In genomic region chr1:98737835-98738234, GRCh38 we compare ENCODE assay signal across 28 cellular contexts.
"Had no signal": no experiment of that assay in that cellular context is flagged by ENCODE, and none has a peak within 500 bp of the region (broad histone marks: within the 10 kb centered on the region; RNA-seq: fewer than 3 reads in every experiment).

No MANE protein-coding gene starts in this region.

- H3K36me3 ChIP-seq: colonic mucosa, esophagus muscularis mucosa, esophagus squamous epithelium, gastrocnemius medialis, gastroesophageal sphincter, heart left ventricle had no signal

- FAIRE-seq: colon, endometrium, endothelial cell of umbilical vein, frontal cortex had no signal

- H3K27ac ChIP-seq: colonic mucosa, coronary artery, dorsolateral prefrontal cortex, epithelial cell of prostate, esophagus muscularis mucosa, esophagus squamous epithelium, foreskin keratinocyte, gastrocnemius medialis, gastroesophageal sphincter, heart left ventricle, heart right ventricle had no signal

- DNase-seq: colonic mucosa; cortex of kidney; dermis blood vessel endothelial cell; dorsolateral prefrontal cortex; effector CD4-positive, alpha-beta T cell; effector CD8-positive, alpha-beta T cell; effector memory CD4-positive, alpha-beta T cell; effector memory CD8-positive, alpha-beta T cell; endodermal cell; erythroblast; esophagus squamous epithelium; foreskin fibroblast; foreskin keratinocyte; foreskin melanocyte; gastrocnemius medialis; glutamatergic neuron; head of caudate nucleus; heart left ventricle; heart right ventricle had no signal

- H3K9me3 ChIP-seq: colonic mucosa, esophagus muscularis mucosa, esophagus squamous epithelium, gastrocnemius medialis, gastroesophageal sphincter, heart left ventricle, heart right ventricle had no signal

- H3K4me3 ChIP-seq: colonic mucosa, coronary artery, dorsolateral prefrontal cortex, esophagus muscularis mucosa, esophagus squamous epithelium, gastrocnemius medialis, gastroesophageal sphincter, heart left ventricle, heart right ventricle had no signal

- H3K4me1 ChIP-seq: colonic mucosa, gastrocnemius medialis, gastroesophageal sphincter, heart right ventricle had no signal

- ATAC-seq: effector memory CD8-positive, alpha-beta T cell; esophagus mucosa; foreskin keratinocyte; gastrocnemius medialis; gastroesophageal sphincter; heart left ventricle; heart right ventricle had no signal

- H3K27me3 ChIP-seq: colonic mucosa, dorsolateral prefrontal cortex, esophagus muscularis mucosa, esophagus squamous epithelium, foreskin keratinocyte, gastrocnemius medialis, gastroesophageal sphincter, heart left ventricle, heart right ventricle had no signal
